7 cellular contexts compared by ENCODE assay signal in the genomic region with DNA sequence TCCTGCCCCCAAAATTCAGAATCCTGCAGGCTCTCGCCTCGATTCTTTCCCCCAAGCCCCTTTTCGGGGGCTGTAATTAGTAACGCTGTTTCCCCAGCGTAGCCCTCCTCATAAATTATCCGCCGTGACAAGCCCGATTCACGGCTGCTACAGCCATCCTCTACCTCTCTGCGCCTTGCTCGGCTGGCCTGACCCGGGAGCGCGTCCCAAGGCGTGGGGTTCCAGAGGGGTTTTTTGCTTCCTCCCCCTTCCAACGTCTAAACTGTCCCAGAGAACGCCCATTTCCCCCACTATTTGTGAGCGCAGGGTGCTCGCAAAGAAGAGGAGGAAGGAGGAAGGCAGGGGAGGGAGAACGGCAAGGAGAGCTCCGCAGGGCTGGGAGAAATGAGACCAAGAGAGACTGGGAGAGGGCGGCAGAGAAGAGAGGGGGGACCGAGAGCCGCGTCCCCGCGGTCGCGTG. TPM values are rescaled to one million over a fixed set of nuclear protein-coding genes. Genes with fewer than 3 reads are reported as not detected.
DNase-seq lines count a peak whose midpoint lies in the region; ATAC-seq lines count a peak whose summit lies in the region.
"Had no signal": no experiment of that assay in that cellular context is flagged by ENCODE, and none has a peak within 500 bp of the region (broad histone marks: within the 10 kb centered on the region; RNA-seq: fewer than 3 reads in every experiment).

No MANE protein-coding gene starts in this region.

- H3K4me3 ChIP-seq in SK-N-MC (peak overlapping the region; percentile 76; the same call in 1 of the 2 replicates), right cardiac atrium (ENCODE audit: low read length) (peak overlapping the region; percentile 64)

- H3K9ac ChIP-seq in SK-N-MC (ENCODE audit: insufficient read length): no peak overlapping the region

- H3K4me3 Mint-ChIP-seq in stimulated activated naive B cell treated with anti-CD40 and anti-IgM and Interleukin-4, amounts not matched to agents 10 μg/mL and 1 μg/mL and 100 μg/mL, for 72 hours: peak overlapping the region; percentile 61 to 80
- no peak overlapping the region for H3K4me3 Mint-ChIP-seq in T-helper 17 cell

- intact Hi-C loops in right cardiac atrium (cut with DNase I): no loop called here

- no peaks in the 10 kb centered on the region for H3K4me1 ChIP-seq in right cardiac atrium (ENCODE audit: control insufficient read depth, insufficient read depth, low read length)

- no peak overlapping the region for H3K27ac ChIP-seq in SK-N-MC
- H3K27ac ChIP-seq in right cardiac atrium (ENCODE audit: low read length): no peak overlapping the region

- peaks cover 52 to 68% of the 10 kb centered on the region in 2 donors for H3K27me3 Mint-ChIP-seq in stimulated activated naive B cell treated with anti-CD40 and anti-IgM and Interleukin-4, amounts not matched to agents 10 μg/mL and 1 μg/mL and 100 μg/mL, for 72 hours
- peaks cover 64% of the 10 kb centered on the region for H3K27me3 Mint-ChIP-seq in T-helper 17 cell

- no peaks in the 10 kb centered on the region for H3K36me3 ChIP-seq in SK-N-MC (ENCODE audit: insufficient read depth, low read length)

- peak in 1 of 2 donors; percentile 5 for ATAC-seq in right cardiac atrium
- peak in 1 of 2 donors; percentile 12 for ATAC-seq in stimulated activated naive B cell treated with anti-CD40 and anti-IgM and Interleukin-4, amounts not matched to agents 10 μg/mL and 1 μg/mL and 100 μg/mL, for 72 hours (replicated peaks)
- ATAC-seq in GM21360 (IDR thresholded peaks at IDR 0.05; ENCODE audit: unreplicated experiment): no peak
- ATAC-seq in HG03439 (IDR thresholded peaks at IDR 0.05; ENCODE audit: unreplicated experiment): no peak
- ATAC-seq in T-helper 17 cell: no peak

- peaks cover 3% of the 10 kb centered on the region for H3K27me3 ChIP-seq in right cardiac atrium (ENCODE audit: control insufficient read depth, insufficient read depth)

- peaks cover 15 to 17% of the 10 kb centered on the region in 2 donors for H3K4me1 Mint-ChIP-seq in stimulated activated naive B cell treated with anti-CD40 and anti-IgM and Interleukin-4, amounts not matched to agents 10 μg/mL and 1 μg/mL and 100 μg/mL, for 72 hours
- peaks cover 6% of the 10 kb centered on the region for H3K4me1 Mint-ChIP-seq in T-helper 17 cell

- H3K9me3 ChIP-seq in SK-N-MC (ENCODE audit: low read depth, low read length) (no peaks in the 10 kb centered on the region), right cardiac atrium (ENCODE audit: control insufficient read depth, low read length) (no peaks in the 10 kb centered on the region), T-helper 17 cell (ENCODE audit: control insufficient read depth, low read length, poor library complexity, severe bottlenecking) (no peaks in the 10 kb centered on the region)

- WGBS in right cardiac atrium: 12% methylated on average over 29 of the region's 29 CpGs

- DNase-seq in SK-N-MC (ENCODE audit: low read depth, low spot score): no peak
- DNase-seq in right cardiac atrium: no peak
- no peak for DNase-seq in stimulated activated naive B cell treated with anti-CD40 and anti-IgM and Interleukin-4, amounts not matched to agents 10 μg/mL and 1 μg/mL and 100 μg/mL, for 72 hours
- DNase-seq in T-helper 17 cell: no peak
- DNase-seq: NCI-H1436 treated with DMSO at 0.1 percent for 48 hours had no signal

- H3K36me3 Mint-ChIP-seq in stimulated activated naive B cell treated with anti-CD40 and anti-IgM and Interleukin-4, amounts not matched to agents 10 μg/mL and 1 μg/mL and 100 μg/mL, for 72 hours: no peaks in the 10 kb centered on the region
- peaks cover 2% of the 10 kb centered on the region for H3K36me3 Mint-ChIP-seq in T-helper 17 cell (ENCODE audit: low read depth)

- H3K27ac Mint-ChIP-seq in stimulated activated naive B cell treated with anti-CD40 and anti-IgM and Interleukin-4, amounts not matched to agents 10 μg/mL and 1 μg/mL and 100 μg/mL, for 72 hours: peak overlapping the region; percentile 80
- no peak overlapping the region for H3K27ac Mint-ChIP-seq in T-helper 17 cell

- peaks cover 0 to 1% of the 10 kb centered on the region in 2 donors for H3K9me3 Mint-ChIP-seq in stimulated activated naive B cell treated with anti-CD40 and anti-IgM and Interleukin-4, amounts not matched to agents 10 μg/mL and 1 μg/mL and 100 μg/mL, for 72 hours

RNA-seq across cellular contexts. Expression of a gene that starts 0.9 kb away (rescaled TPM):
- total RNA-seq in right cardiac atrium (under 1 TPM in 1 of 4 donors, not detected in 3; 0.17 TPM), T-helper 17 cell (under 1 TPM in 1 of 2 donors, not detected in 1; 0.26 TPM)
- polyA plus RNA-seq in right cardiac atrium: 0.43 TPM

RNA-seq across cellular contexts. Expression of a gene that starts 5.0 kb away (rescaled TPM):
- total RNA-seq in right cardiac atrium (not detected), T-helper 17 cell (not detected)
- polyA plus RNA-seq in right cardiac atrium: not detected

RNA-seq across cellular contexts. Expression of a gene that starts 9.8 kb away (rescaled TPM):
- total RNA-seq in right cardiac atrium (1 to 10 TPM in 1 of 4 donors, under 1 TPM in 3; 0.28 to 1.3 (median 0.43) TPM), T-helper 17 cell (not detected)
- 1.0 TPM for polyA plus RNA-seq in right cardiac atrium

RNA-seq across cellular contexts. Expression of a gene that starts 12.0 kb away (rescaled TPM):
- total RNA-seq in right cardiac atrium (1 to 10 TPM in 2 of 4 donors, under 1 TPM in 2; 0.12 to 2.2 (median 1.1) TPM), T-helper 17 cell (under 1 TPM in 1 of 2 donors, not detected in 1; 0.26 TPM)
- polyA plus RNA-seq in right cardiac atrium: 3.3 TPM

RNA-seq across cellular contexts. Expression of a gene that starts 13.9 kb away (rescaled TPM):
- total RNA-seq in right cardiac atrium: not detected
- 0.11 TPM for polyA plus RNA-seq in right cardiac atrium
- not detected for total RNA-seq in T-helper 17 cell
